ENCODE assay signal across 31 cellular contexts in the genomic region with DNA sequence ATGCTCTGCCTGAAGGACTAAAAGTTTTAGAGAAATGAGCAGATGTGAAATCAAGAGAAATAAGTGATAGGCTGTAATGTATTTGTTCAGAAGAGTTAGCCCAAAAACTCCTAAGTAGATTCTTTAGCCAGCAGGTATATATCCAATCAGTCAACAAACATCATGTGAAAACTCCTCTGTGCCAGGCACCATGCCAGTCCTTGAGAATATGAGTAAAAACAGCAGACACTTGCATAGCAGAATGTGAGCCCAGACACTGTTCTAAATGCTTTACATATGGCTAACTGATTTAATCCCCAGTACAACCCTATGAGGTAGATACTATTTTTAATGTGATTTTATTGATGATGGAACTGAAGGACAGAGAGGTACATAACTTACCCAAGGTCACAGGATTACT.
"Had no signal": no experiment of that assay in that cellular context is flagged by ENCODE, and none has a peak within 500 bp of the region (broad histone marks: within the 10 kb centered on the region; RNA-seq: fewer than 3 reads in every experiment).

No MANE protein-coding gene starts in this region.

- H3K27ac ChIP-seq: breast epithelium, esophagus muscularis mucosa, hepatocyte, left ventricle myocardium inferior, transverse colon, VCaP had no signal

- H3K27me3 Mint-ChIP-seq: activated naive CD8-positive, alpha-beta T cell treated with anti-CD3 and anti-CD28 coated beads for 36 hours; dendritic cell treated with granulocyte-macrophage colony-stimulating factor and Interleukin-4, amounts not matched to agents 40 ng/mL and 50 ng/mL, for 4 days; natural killer cell treated with Interleukin-12 subunit alpha and Interleukin-12 subunit beta and Interleukin-15 and Interleukin-18, amount 100 ng/mL, for 72 hours; progenitor cell of endocrine pancreas had no signal

- H3K4me3 ChIP-seq: breast epithelium, esophagus muscularis mucosa, hepatocyte, left ventricle myocardium inferior, lung, mucosa of descending colon, transverse colon had no signal

- H3K79me2 ChIP-seq: hepatocyte had no signal

- DNase-seq: activated CD4-positive, alpha-beta T cell treated with anti-CD3 and anti-CD28 coated beads for 4 hours; activated CD4-positive, alpha-beta T cell treated with anti-CD3 and anti-CD28 coated beads, Interleukin-2, amount 50 U/mL, for 4 hours; activated CD8-positive, alpha-beta memory T cell treated with anti-CD3 and anti-CD28 coated beads for 24 hours; activated CD8-positive, alpha-beta memory T cell treated with anti-CD3 and anti-CD28 coated beads, Interleukin-2, amount 50 U/mL, for 4 hours; activated effector memory CD4-positive, alpha-beta T cell treated with anti-CD3 and anti-CD28 coated beads, Interleukin-2, amount 50 U/mL, for 16 hours; activated naive CD4-positive, alpha-beta T cell treated with anti-CD3 and anti-CD28 coated beads for 36 hours; activated naive CD8-positive, alpha-beta T cell treated with anti-CD3 and anti-CD28 coated beads for 36 hours; activated T-cell treated with anti-CD3 and anti-CD28 coated beads, Interleukin-2, amount 50 U/mL, for 1 hour; central memory CD4-positive, alpha-beta T cell; endodermal cell; glutamatergic neuron; islet precursor cell; left ventricle myocardium inferior; mesendoderm; mucosa of descending colon; retina; stimulated activated CD4-positive, alpha-beta T cell treated with anti-CD3 and anti-CD28 coated beads, Interleukin-15, amount 100 ng/mL, for 24 hours; stimulated activated CD4-positive, alpha-beta T cell treated with anti-CD3 and anti-CD28 coated beads, Interleukin-2, amount 100 ng/mL, for 24 hours; stimulated activated naive CD4-positive, alpha-beta T cell treated with Interleukin-2 at 50 U/mL for 16 hours; T-helper 9 cell; transverse colon had no signal

- H2AFZ ChIP-seq: hepatocyte had no signal

- H3K4me3 Mint-ChIP-seq: activated naive CD4-positive, alpha-beta T cell treated with anti-CD3 and anti-CD28 coated beads for 36 hours; activated naive CD8-positive, alpha-beta T cell treated with anti-CD3 and anti-CD28 coated beads for 36 hours; activated T-helper 1 cell treated with anti-CD3 and anti-CD28 coated beads, Interleukin-12 subunit alpha, Interleukin-12 subunit beta, Interleukin-2, Interleukin-4 antibody, amounts not matched to agents 30 ng/mL and 10 ng/mL and 1 ng/mL, durations not matched to agents 14 hours and 24 hours and 36 hours; dendritic cell treated with granulocyte-macrophage colony-stimulating factor and Interleukin-4, amounts not matched to agents 40 ng/mL and 50 ng/mL, for 4 days; endodermal cell; natural killer cell treated with Interleukin-12 subunit alpha and Interleukin-12 subunit beta and Interleukin-15 and Interleukin-18, amount 100 ng/mL, for 72 hours; T-helper 1 cell treated with Interleukin-12 subunit alpha and Interleukin-12 subunit beta and Interleukin-4 antibody, amounts not matched to agents 30 μg/mL and 1 μg/mL, for 36 hours had no signal

- H3K4me2 ChIP-seq: hepatocyte had no signal

- H3K9me3 Mint-ChIP-seq: activated naive CD4-positive, alpha-beta T cell treated with anti-CD3 and anti-CD28 coated beads for 36 hours; activated naive CD8-positive, alpha-beta T cell treated with anti-CD3 and anti-CD28 coated beads for 36 hours; activated T-helper 1 cell treated with anti-CD3 and anti-CD28 coated beads, Interleukin-12 subunit alpha, Interleukin-12 subunit beta, Interleukin-2, Interleukin-4 antibody, amounts not matched to agents 30 ng/mL and 10 ng/mL and 1 ng/mL, durations not matched to agents 14 hours and 24 hours and 36 hours; dendritic cell treated with granulocyte-macrophage colony-stimulating factor and Interleukin-4, amounts not matched to agents 40 ng/mL and 50 ng/mL, for 4 days; endodermal cell; T-helper 1 cell treated with Interleukin-12 subunit alpha and Interleukin-12 subunit beta and Interleukin-4 antibody, amounts not matched to agents 30 μg/mL and 1 μg/mL, for 36 hours had no signal

- H3K36me3 Mint-ChIP-seq: activated naive CD8-positive, alpha-beta T cell treated with anti-CD3 and anti-CD28 coated beads for 36 hours; natural killer cell treated with Interleukin-12 subunit alpha and Interleukin-12 subunit beta and Interleukin-15 and Interleukin-18, amount 100 ng/mL, for 72 hours had no signal

- H3K4me1 Mint-ChIP-seq: activated naive CD8-positive, alpha-beta T cell treated with anti-CD3 and anti-CD28 coated beads for 36 hours had no signal

- H3K4me1 ChIP-seq: breast epithelium, esophagus muscularis mucosa, left ventricle myocardium inferior, transverse colon had no signal

- H3K9me3 ChIP-seq: breast epithelium, esophagus muscularis mucosa, left ventricle myocardium inferior, mucosa of descending colon, transverse colon had no signal

- H3K27ac Mint-ChIP-seq: activated naive CD4-positive, alpha-beta T cell treated with anti-CD3 and anti-CD28 coated beads for 36 hours; activated naive CD8-positive, alpha-beta T cell treated with anti-CD3 and anti-CD28 coated beads for 36 hours; activated T-helper 1 cell treated with anti-CD3 and anti-CD28 coated beads, Interleukin-12 subunit alpha, Interleukin-12 subunit beta, Interleukin-2, Interleukin-4 antibody, amounts not matched to agents 30 ng/mL and 10 ng/mL and 1 ng/mL, durations not matched to agents 14 hours and 24 hours and 36 hours; dendritic cell treated with granulocyte-macrophage colony-stimulating factor and Interleukin-4, amounts not matched to agents 40 ng/mL and 50 ng/mL, for 4 days; endodermal cell; natural killer cell treated with Interleukin-12 subunit alpha and Interleukin-12 subunit beta and Interleukin-15 and Interleukin-18, amount 100 ng/mL, for 72 hours; progenitor cell of endocrine pancreas; T-helper 1 cell treated with Interleukin-12 subunit alpha and Interleukin-12 subunit beta and Interleukin-4 antibody, amounts not matched to agents 30 μg/mL and 1 μg/mL, for 36 hours had no signal

- H3K27me3 ChIP-seq: breast epithelium, esophagus muscularis mucosa, hepatocyte, transverse colon had no signal

- H3K36me3 ChIP-seq: breast epithelium, esophagus muscularis mucosa, left ventricle myocardium inferior, transverse colon had no signal

- ATAC-seq: mucosa of descending colon; natural killer cell treated with Interleukin-12 subunit alpha and Interleukin-12 subunit beta and Interleukin-15 and Interleukin-18, amount 100 ng/mL, for 72 hours had no signal
